In genomic region chr16:11333696-11334095, GRCh38 we compare ENCODE assay signal across 24 cellular contexts. TPM values are rescaled to one million over a fixed set of nuclear protein-coding genes. Genes with fewer than 3 reads are reported as not detected.
DNase-seq lines count a peak whose midpoint lies in the region; ATAC-seq and TF ChIP-seq lines count a peak whose summit lies in the region.
"Had no signal": no experiment of that assay in that cellular context is flagged by ENCODE, and none has a peak within 500 bp of the region (broad histone marks: within the 10 kb centered on the region; RNA-seq: fewer than 3 reads in every experiment).

No MANE protein-coding gene starts in this region.

- POLR2A ChIA-PET in MCF 10A (lab: Yijun Ruan, JAX), result no interaction called here

- no peaks in the 10 kb centered on the region for H3K36me3 ChIP-seq in kidney epithelial cell (ENCODE audit: control insufficient read depth, insufficient read depth, low read length)
- H3K36me3 ChIP-seq: esophagus squamous epithelium, pancreas had no signal

- intact Hi-C loops in MCF 10A (cut with micrococcal nuclease), result no loop called here

- ATAC-seq in HG02571 (IDR thresholded peaks at IDR 0.05; ENCODE audit: unreplicated experiment), result no peak
- ATAC-seq: pancreas; stimulated activated naive CD8-positive, alpha-beta T cell treated with anti-CD3 and anti-CD28 coated beads, Interleukin-15, Interleukin-2, amounts not matched to agents 100 U/mL and 50 U/mL, for 24 hours had no signal

- H3K27me3 Mint-ChIP-seq in MCF 10A (ENCODE audit: insufficient read depth, unreplicated experiment), result no peaks in the 10 kb centered on the region
- H3K27me3 Mint-ChIP-seq: type B pancreatic cell had no signal

- CTCF ChIA-PET in MCF 10A (lab: Yijun Ruan, JAX), result interaction anchor here (0.6 kb wide), 1 partner anchor 75 kb away, joined by 3 read pairs; no protein-coding TSS in a partner anchor

- H3K27me3 ChIP-seq in kidney epithelial cell (ENCODE audit: control insufficient read depth, insufficient read depth, low read length), result no peaks in the 10 kb centered on the region
- H3K27me3 ChIP-seq: esophagus squamous epithelium, pancreas had no signal

- H3K27ac Mint-ChIP-seq in MCF 10A (ENCODE audit: low read depth, unreplicated experiment), result no peak overlapping the region
- H3K27ac Mint-ChIP-seq: type B pancreatic cell had no signal

- H3K36me3 Mint-ChIP-seq in MCF 10A (ENCODE audit: insufficient read depth, unreplicated experiment), result no peaks in the 10 kb centered on the region
- H3K36me3 Mint-ChIP-seq: type B pancreatic cell had no signal

- BruUV-seq in MCF 10A (replicated peaks; lab: Mats Ljungman, UMichigan), result no TSS peak

- H3K9me3 Mint-ChIP-seq in MCF 10A (ENCODE audit: unreplicated experiment), result no peaks in the 10 kb centered on the region
- H3K9me3 Mint-ChIP-seq: type B pancreatic cell had no signal

- in situ Hi-C loops in T47D (cut with HindIII; ENCODE audit: low pct_unique_long_range_greater_than_20kb, low sequenced_read_pairs), result no loop called here

- H3K4me3 Mint-ChIP-seq in MCF 10A (ENCODE audit: unreplicated experiment), result no peak overlapping the region
- H3K4me3 Mint-ChIP-seq: type B pancreatic cell had no signal

- peaks cover 9% of the 10 kb centered on the region for H3K4me1 Mint-ChIP-seq in MCF 10A (ENCODE audit: insufficient read depth, unreplicated experiment)

- DNase-seq in T47D (ENCODE audit: low read depth in 1 of 2, low spot score in 1 of 2) (peak; percentile 70 to 92), MCF 10A (ENCODE audit: unreplicated experiment) (no peak), amniotic epithelial cell (ENCODE audit: low read depth) (peak; percentile 15), kidney epithelial cell (ENCODE audit: low read depth) (peak; percentile 98), SHP77 (lab: John Stamatoyannopoulos, UW) (no peak), midbrain (lab: John Stamatoyannopoulos, UW) (no peak), T-helper 2 cell (no peak)
- DNase-seq: 8988T; activated CD4-positive, alpha-beta T cell treated with anti-CD3 and anti-CD28 coated beads for 4 hours; amniotic stem cell; central memory CD4-positive, alpha-beta T cell; DMS 273 treated with DMSO at 0.1 percent for 48 hours; esophagus squamous epithelium; H7; head of caudate nucleus; NCI-H526 treated with DMSO at 0.1 percent for 48 hours; pancreas; stimulated activated naive CD8-positive, alpha-beta T cell treated with anti-CD3 and anti-CD28 coated beads, Interleukin-15, Interleukin-2, amounts not matched to agents 100 U/mL and 50 U/mL, for 24 hours; T-helper 9 cell had no signal

- no peak overlapping the region for H3K4me3 ChIP-seq in kidney epithelial cell (ENCODE audit: low read depth, low read length)
- H3K4me3 ChIP-seq: esophagus squamous epithelium, pancreas, SK-N-MC had no signal

- TF ChIP-seq CTCF in MCF 10A (IDR thresholded peaks at IDR 0.05; ENCODE audit: unreplicated experiment) (no peak), kidney epithelial cell (IDR thresholded peaks at IDR 0.05; ENCODE audit: insufficient read depth, low read length, poor library complexity, severe bottlenecking) (no peak)

RNA-seq across cellular contexts. Expression of gene RMI2, which starts 11.6 kb away (rescaled TPM):
- total RNA-seq in MCF 10A (2022), result 5.8 and 6.6 TPM in 2 replicates
- 5.6 and 6.0 TPM in 2 replicates for total RNA-seq in kidney epithelial cell

RNA-seq across cellular contexts. Expression of gene PRM1, which starts 52.6 kb away (rescaled TPM):
- total RNA-seq in MCF 10A (2022) (not detected in 2 replicates), kidney epithelial cell (not detected in 2 replicates)
- total RNA-seq: esophagus squamous epithelium, H7, lower leg skin, OCI-LY7, pancreas had no signal

RNA-seq across cellular contexts. Expression of gene PRM2, which starts 57.4 kb away (rescaled TPM):
- total RNA-seq in MCF 10A (2022), result not detected in 2 replicates
- not detected in 2 replicates for total RNA-seq in kidney epithelial cell
- total RNA-seq: esophagus squamous epithelium, H7, OCI-LY7, pancreas had no signal

Comparison
In these comparisons a context has a peak if more than half of its experiments do, and no peak if none do; other contexts are left out.
1. DNase-seq: peak in T47D (2 of 2), amniotic epithelial cell (single experiment) and kidney epithelial cell (single experiment); none in MCF 10A (single experiment), SHP77 (0 of 2), midbrain (single experiment) and T-helper 2 cell (0 of 5).